8 cellular contexts compared by ENCODE assay signal in the genomic region with DNA sequence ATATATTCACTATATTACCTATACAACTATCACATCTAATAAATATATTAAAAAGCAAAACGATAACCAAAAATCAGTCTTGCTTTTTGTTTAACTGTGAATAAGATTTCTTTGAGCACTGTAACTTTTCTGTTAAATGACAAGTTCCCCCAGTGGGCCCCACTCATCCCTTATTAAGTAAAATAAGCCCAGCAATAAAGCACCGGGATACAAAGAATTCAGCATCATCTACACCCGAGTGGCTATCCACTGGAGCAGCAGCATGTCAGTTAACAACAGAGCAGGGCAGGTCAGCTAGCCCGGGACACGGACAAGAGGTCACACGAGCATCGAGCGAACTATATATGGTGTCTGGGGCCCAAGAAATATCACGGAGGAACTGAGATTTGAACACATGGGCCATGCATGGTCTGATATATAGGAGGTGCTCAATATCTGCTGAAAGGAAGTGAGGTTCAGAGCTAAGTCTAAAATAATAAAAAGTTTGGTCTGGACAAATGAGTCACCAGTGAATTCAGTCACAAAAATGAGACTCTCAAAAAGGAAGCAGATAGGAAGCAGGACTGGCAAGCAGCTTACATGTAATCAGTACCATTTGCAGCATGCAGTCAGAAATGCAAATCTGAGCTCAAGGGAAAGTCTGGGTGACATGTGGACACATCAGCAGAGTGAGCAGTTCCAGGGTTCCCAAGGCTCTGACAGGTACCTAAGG. TPM values are rescaled to one million over a fixed set of nuclear protein-coding genes. Genes with fewer than 3 reads are reported as not detected.
DNase-seq lines count a peak whose midpoint lies in the region; ATAC-seq and TF ChIP-seq lines count a peak whose summit lies in the region.

No MANE protein-coding gene starts in this region.

- H3K4me3 Mint-ChIP-seq in MCF 10A (ENCODE audit: unreplicated experiment) (peak overlapping the region; percentile 51), nephron (peak overlapping the region in 2 of 3 experiments; percentile 23 to 51)

- H3K27ac ChIP-seq in breast epithelium = no peak overlapping the region
- H3K27ac ChIP-seq in RWPE2 (ENCODE audit: poor library complexity, severe bottlenecking) = peak overlapping the region; percentile 82
- no peak overlapping the region for H3K27ac ChIP-seq in Peyer's patch

- H3K36me3 ChIP-seq in breast epithelium (no peaks in the 10 kb centered on the region), RWPE2 (ENCODE audit: low read depth) (peaks cover 76% of the 10 kb centered on the region), Peyer's patch (peaks cover 0 to 29% (median 0%) of the 10 kb centered on the region in 3 donors)

- H3K27me3 ChIP-seq in breast epithelium (no peaks in the 10 kb centered on the region), RWPE2 (ENCODE audit: insufficient read depth, poor library complexity, severe bottlenecking) (no peaks in the 10 kb centered on the region), Peyer's patch (no peaks in the 10 kb centered on the region)

- H3K4me1 ChIP-seq in breast epithelium = no peaks in the 10 kb centered on the region
- H3K4me1 ChIP-seq in RWPE2 (ENCODE audit: insufficient read depth, poor library complexity, severe bottlenecking) = peaks cover 35% of the 10 kb centered on the region
- H3K4me1 ChIP-seq in Peyer's patch = peaks cover 0 to 11% (median 7%) of the 10 kb centered on the region in 4 donors

- no peaks in the 10 kb centered on the region for H3K27me3 Mint-ChIP-seq in MCF 10A (ENCODE audit: insufficient read depth, unreplicated experiment)
- peaks cover 9% of the 10 kb centered on the region for H3K27me3 Mint-ChIP-seq in nephron (ENCODE audit: low read depth)

- ATAC-seq in HG02938 (IDR thresholded peaks at IDR 0.05; ENCODE audit: unreplicated experiment) (peak; percentile 49), RWPE2 (ENCODE audit: low read depth) (peak; percentile 19)

- H3K9me3 Mint-ChIP-seq in MCF 10A (ENCODE audit: unreplicated experiment) = no peaks in the 10 kb centered on the region
- no peaks in the 10 kb centered on the region for H3K9me3 Mint-ChIP-seq in nephron

- H3K4me3 ChIP-seq in breast epithelium = no peak overlapping the region
- H3K4me3 ChIP-seq in RWPE2 (ENCODE audit: severe bottlenecking) = no peak overlapping the region
- no peak overlapping the region for H3K4me3 ChIP-seq in Peyer's patch

- TF ChIP-seq CTCF in MCF 10A (IDR thresholded peaks at IDR 0.05; ENCODE audit: unreplicated experiment) (no peak), breast epithelium (IDR thresholded peaks at IDR 0.05) (no peak), RWPE2 (IDR thresholded peaks at IDR 0.05; ENCODE audit: poor library complexity, severe bottlenecking) (no peak), nephron (IDR thresholded peaks at IDR 0.05; ENCODE audit: unreplicated experiment in 3 of 3) (no peak), Peyer's patch (IDR thresholded peaks at IDR 0.05) (no peak)

- intact Hi-C loops in MCF 10A (cut with micrococcal nuclease) (loop anchor here (1.0 kb wide), 1 partner anchor 58 kb away; no protein-coding TSS in a partner anchor), breast epithelium (cut with DNase I; ENCODE audit: low total_unique reads) (no loop called here)

- peaks cover 76% of the 10 kb centered on the region for H3K36me3 Mint-ChIP-seq in MCF 10A (ENCODE audit: insufficient read depth, unreplicated experiment)
- peaks cover 24% of the 10 kb centered on the region for H3K36me3 Mint-ChIP-seq in nephron (ENCODE audit: low read depth)

- DNase-seq in MCF 10A (ENCODE audit: unreplicated experiment) (peak; percentile 8), breast epithelium (ENCODE audit: low spot score in 2 of 2) (no peak), RWPE2 (ENCODE audit: low spot score) (no peak), NAMALWA (ENCODE audit: low spot score) (no peak), mesenteric fat pad (ENCODE audit: low spot score) (no peak), Peyer's patch (no peak)

- POLR2A ChIA-PET in MCF 10A (lab: Yijun Ruan, JAX) = interaction anchor here (1.0 to 1.9 kb wide), 5 partner anchors 10 to 946 kb away, joined by 3 to 7 read pairs (median 5); no protein-coding TSS in a partner anchor

- TF ChIP-seq POLR2A in breast epithelium (IDR thresholded peaks at IDR 0.05) (no peak), Peyer's patch (IDR thresholded peaks at IDR 0.05) (no peak)

- BruUV-seq in MCF 10A (replicated peaks; lab: Mats Ljungman, UMichigan) = no TSS peak

- H3K9me3 ChIP-seq in breast epithelium (no peaks in the 10 kb centered on the region), RWPE2 (ENCODE audit: severe bottlenecking) (no peaks in the 10 kb centered on the region), Peyer's patch (no peaks in the 10 kb centered on the region)

- H3K27ac Mint-ChIP-seq in MCF 10A (ENCODE audit: low read depth, unreplicated experiment) = peak overlapping the region; percentile 43
- no peak overlapping the region for H3K27ac Mint-ChIP-seq in nephron

- CTCF ChIA-PET in MCF 10A (lab: Yijun Ruan, JAX) = interaction anchor here (1.1 to 1.2 kb wide), 2 partner anchors 59 to 877 kb away, joined by 3 read pairs; no protein-coding TSS in a partner anchor

- peaks cover 49% of the 10 kb centered on the region for H3K4me1 Mint-ChIP-seq in MCF 10A (ENCODE audit: insufficient read depth, unreplicated experiment)
- H3K4me1 Mint-ChIP-seq in nephron = peaks cover 26% of the 10 kb centered on the region

RNA-seq across cellular contexts. Expression of gene ERCC6, which starts 4.1 kb away (rescaled TPM):
- 54.0 and 64.4 TPM in 2 replicates for total RNA-seq in MCF 10A (2022)
- 10 to 100 TPM; 19.5 to 27.8 (median 21.6) TPM for total RNA-seq in breast epithelium
- 15.5 TPM for total RNA-seq in mesenteric fat pad
- total RNA-seq in Peyer's patch = 10 to 100 TPM; 17.9 to 33.0 (median 26.5) TPM
